Comparison of ENCODE assay signal across 30 cellular contexts in genomic region chr2:30500699-30501098, GRCh38.
"Had no signal": no experiment of that assay in that cellular context is flagged by ENCODE, and none has a peak within 500 bp of the region (broad histone marks: within the 10 kb centered on the region; RNA-seq: fewer than 3 reads in every experiment).

No MANE protein-coding gene starts in this region.

- H3K36me3 ChIP-seq: ascending aorta, breast epithelium, cardiac muscle cell, colonic mucosa, esophagus muscularis mucosa, gastrocnemius medialis, heart left ventricle, WERI-Rb-1 had no signal

- H3K4me3 ChIP-seq: ascending aorta, breast epithelium, cardiac muscle cell, colonic mucosa, esophagus muscularis mucosa, gastrocnemius medialis, heart left ventricle had no signal

- H3K27me3 ChIP-seq: ascending aorta, breast epithelium, cardiac muscle cell, colonic mucosa, esophagus muscularis mucosa, foreskin keratinocyte, gastrocnemius medialis, heart left ventricle had no signal

- H3K4me1 ChIP-seq: breast epithelium, colonic mucosa, foreskin keratinocyte had no signal

- DNase-seq: activated B cell treated with CpG ODN at 0.5 μM for 24 hours; activated CD4-positive, alpha-beta memory T cell treated with anti-CD3 and anti-CD28 coated beads, Interleukin-2, amount 10 ng/mL, durations not matched to agents 7 days and 5 days; activated CD4-positive, alpha-beta T cell treated with anti-CD3 and anti-CD28 coated beads for 48 hours; activated CD8-positive, alpha-beta memory T cell treated with anti-CD3 and anti-CD28 coated beads, Interleukin-2, amount 50 U/mL, for 48 hours; activated effector memory CD4-positive, alpha-beta T cell treated with Interleukin-2 at 50 U/mL for 16 hours; activated gamma-delta T cell treated with Interleukin-2 at 50 U/mL for 16 hours; activated naive CD4-positive, alpha-beta T cell treated with anti-CD3 and anti-CD28 coated beads, Interleukin-2, amount 50 U/mL, for 16 hours; activated naive CD4-positive, alpha-beta T cell treated with Interleukin-2 at 50 U/mL for 16 hours; activated T-cell treated with anti-CD3 and anti-CD28 coated beads for 4 hours; activated T-cell treated with anti-CD3 and anti-CD28 coated beads, Interleukin-2, amount 50 U/mL, for 24 hours; activated T-cell treated with anti-CD3 and anti-CD28 coated beads, Interleukin-2, amount 50 U/mL, for 72 hours; central memory CD4-positive, alpha-beta T cell; cerebellar nuclear complex; colonic mucosa; effector CD8-positive, alpha-beta T cell; erythroblast; foreskin keratinocyte; gastrocnemius medialis; glutamatergic neuron; heart left ventricle; hypothalamus; T-helper 17 cell; T1000; WERI-Rb-1 had no signal

- ATAC-seq: activated CD4-positive, CD25-positive, alpha-beta regulatory T cell treated with anti-CD3 and anti-CD28 coated beads, Interleukin-2, amount 50 U/mL, for 24 hours; activated T-cell treated with anti-CD3 and anti-CD28 coated beads, Interleukin-2, amount 50 U/mL, for 72 hours; activated T-helper 17 cell treated with anti-CD3 and anti-CD28 coated beads, Interleukin-2, amount 50 U/mL, for 72 hours; foreskin keratinocyte; gastrocnemius medialis; heart left ventricle; T-helper 17 cell had no signal

- H3K9me3 ChIP-seq: colonic mucosa, esophagus muscularis mucosa had no signal

- H3K27ac ChIP-seq: ascending aorta, breast epithelium, cardiac muscle cell, colonic mucosa, esophagus muscularis mucosa, foreskin keratinocyte, gastrocnemius medialis, heart left ventricle, WERI-Rb-1 had no signal
